Comparison of ENCODE assay signal across 27 cellular contexts in the genomic region with DNA sequence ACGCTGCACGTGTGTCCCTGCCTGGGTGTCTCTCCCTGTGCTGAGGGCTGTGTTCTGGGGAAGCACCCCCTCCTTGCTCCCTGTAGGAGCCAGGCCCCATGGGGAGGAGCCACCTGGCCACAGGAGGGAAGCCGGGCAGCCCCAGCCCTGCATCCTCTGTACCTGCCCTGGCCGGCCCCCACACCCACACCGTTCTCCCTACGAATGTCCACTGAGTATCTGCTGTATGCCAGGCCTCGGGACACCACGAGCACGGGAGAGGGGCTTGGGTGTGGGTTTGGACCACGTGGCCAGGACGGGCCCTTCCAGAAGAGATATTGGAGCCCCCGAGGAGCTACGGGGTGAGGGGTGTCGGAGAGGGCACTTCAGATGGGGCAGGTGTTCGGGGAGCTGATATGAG. TPM values are rescaled to one million over a fixed set of nuclear protein-coding genes. Genes with fewer than 3 reads are reported as not detected.
DNase-seq lines count a peak whose midpoint lies in the region; ATAC-seq, FAIRE-seq and TF ChIP-seq lines count a peak whose summit lies in the region.
"Had no signal": no experiment of that assay in that cellular context is flagged by ENCODE, and none has a peak within 500 bp of the region (broad histone marks: within the 10 kb centered on the region; RNA-seq: fewer than 3 reads in every experiment).

No MANE protein-coding gene starts in this region.

- DNase-seq in K562 (ENCODE audit: extremely low read depth in 1 of 4, low spot score in 3 of 4), result peak in 2 of 4 experiments; percentile 10 to 14
- DNase-seq in neuronal stem cell (ENCODE audit: low spot score), result no peak
- no peak for DNase-seq in CD4-positive, alpha-beta memory T cell
- DNase-seq in NCI-H526 (lab: John Stamatoyannopoulos, UW), result no peak
- no peak for DNase-seq in activated naive CD4-positive, alpha-beta T cell treated with Interleukin-2 at 50 U/mL for 16 hours
- DNase-seq: 8988T; ACHN; AML-193; BE2C; CD4-positive, CD25-positive, alpha-beta regulatory T cell; CD8-positive, alpha-beta memory T cell; DMS 273 treated with DMSO at 0.1 percent for 48 hours; DMS79; EL; GDM1; GM23248; H9; HFFc6 had no signal

- no peaks in the 10 kb centered on the region for H3K36me3 Mint-ChIP-seq in CD4-positive, alpha-beta memory T cell
- H3K36me3 Mint-ChIP-seq: CD4-positive, CD25-positive, alpha-beta regulatory T cell had no signal

- no peaks in the 10 kb centered on the region for H3K27me3 ChIP-seq in BLaER1
- H3K27me3 ChIP-seq in K562 (ENCODE audit: control insufficient read depth in 2 of 2, insufficient read depth in 2 of 2, low read length in 2 of 2), result no peaks in the 10 kb centered on the region
- no peaks in the 10 kb centered on the region for H3K27me3 ChIP-seq in neuronal stem cell (ENCODE audit: control insufficient read depth in 3 of 3, insufficient read depth in 3 of 3, low read depth in 1 of 3, low read length in 3 of 3)
- H3K27me3 ChIP-seq in CD4-positive, alpha-beta memory T cell (ENCODE audit: insufficient read depth, low read length), result no peaks in the 10 kb centered on the region

- no peak for TF ChIP-seq POLR2A in K562 (conservative IDR thresholded peaks at IDR 0.05)

- H4K91ac ChIP-seq in neuronal stem cell (ENCODE audit: low read depth, low read length, poor library complexity), result no peak overlapping the region

- H2AK5ac ChIP-seq in neuronal stem cell (ENCODE audit: low read depth, low read length), result peak overlapping the region; percentile 98

- H2AFZ ChIP-seq in K562 (ENCODE audit: low read depth, low read length), result no peak overlapping the region
- H2AFZ ChIP-seq in neuronal stem cell (ENCODE audit: low read length), result no peak overlapping the region
- H2AFZ ChIP-seq: GM23248 had no signal

- intact Hi-C loops in K562 (cut with micrococcal nuclease), result no loop called here
- intact Hi-C loops in CD4-positive, alpha-beta memory T cell (cut with micrococcal nuclease), result no loop called here

- peak overlapping the region; percentile 73 for H3K23ac ChIP-seq in neuronal stem cell (ENCODE audit: low read depth, low read length, poor library complexity)

- peaks cover 10% of the 10 kb centered on the region for H3K9me1 ChIP-seq in K562 (ENCODE audit: control insufficient read depth, insufficient read depth, low read length)

- no peak for TF ChIP-seq EP300 in K562 (IDR thresholded peaks at IDR 0.05; ENCODE audit: low read length)

- H3K18ac ChIP-seq in neuronal stem cell (ENCODE audit: low read length), result peak overlapping the region; percentile 93

- BruUV-seq in K562 (replicated peaks; lab: Mats Ljungman, UMichigan), result no TSS peak

- no peaks in the 10 kb centered on the region for H3K9me3 Mint-ChIP-seq in CD4-positive, alpha-beta memory T cell
- H3K9me3 Mint-ChIP-seq: CD4-positive, CD25-positive, alpha-beta regulatory T cell; CD8-positive, alpha-beta memory T cell; H9; HFFc6 had no signal

- 71% methylated on average over 6 of the region's 15 CpGs for WGBS in K562 (ENCODE audit: insufficient coverage, low coverage, missing lambda C conversion rate)
- WGBS in neuronal stem cell (ENCODE audit: extremely low coverage in 2 of 2, insufficient read length in 2 of 2, insufficient replicate concordance in 1 of 2), 2 donors, result no CpG with 5 or more reads among the region's 15 CpGs

- H3K4me1 Mint-ChIP-seq in CD4-positive, alpha-beta memory T cell, result peaks cover 0 to 6% (median 0%) of the 10 kb centered on the region in 4 donors

- peak overlapping the region; percentile 98 for H2BK15ac ChIP-seq in neuronal stem cell (ENCODE audit: low read length)

- H4K8ac ChIP-seq in neuronal stem cell (ENCODE audit: low read depth, low read length), result no peak overlapping the region

- no peaks in the 10 kb centered on the region for H3K27me3 Mint-ChIP-seq in CD4-positive, alpha-beta memory T cell
- H3K27me3 Mint-ChIP-seq: CD4-positive, CD25-positive, alpha-beta regulatory T cell; CD8-positive, alpha-beta memory T cell had no signal

- H3K4me1 ChIP-seq in BLaER1 (peaks cover 94% of the 10 kb centered on the region), HEK293 (ENCODE audit: control insufficient read depth, insufficient read depth, low read length) (no peaks in the 10 kb centered on the region), K562 (replicated peaks in 1 of 2; ENCODE audit: control insufficient read depth in 2 of 2, insufficient read depth in 2 of 2, low read length in 2 of 2) (peaks cover 0 to 90% of the 10 kb centered on the region in 2 experiments; a peak in 3 of 5 replicates), neuronal stem cell (ENCODE audit: control insufficient read depth in 2 of 2, insufficient read depth in 1 of 2, low read depth in 1 of 2, low read length in 2 of 2) (peaks cover 53 to 56% of the 10 kb centered on the region in 2 donors)
- H3K4me1 ChIP-seq in CD4-positive, alpha-beta memory T cell (ENCODE audit: insufficient read depth, low read length), result peaks cover 8% of the 10 kb centered on the region
- H3K4me1 ChIP-seq: A549, BE2C had no signal

- H3K27ac Mint-ChIP-seq in CD4-positive, alpha-beta memory T cell, result no peak overlapping the region
- H3K27ac Mint-ChIP-seq: CD4-positive, CD25-positive, alpha-beta regulatory T cell; CD8-positive, alpha-beta memory T cell; H9; HFFc6 had no signal

- peak overlapping the region; percentile 41 for H2BK120ac ChIP-seq in neuronal stem cell (ENCODE audit: low read depth, low read length)

- peaks cover 94% of the 10 kb centered on the region for H4K20me1 ChIP-seq in BLaER1
- peaks cover 7% of the 10 kb centered on the region; the same call in 1 of the 2 replicates for H4K20me1 ChIP-seq in K562 (replicated peaks; ENCODE audit: control insufficient read depth, insufficient read depth, low read length)

- H2BK12ac ChIP-seq in neuronal stem cell (ENCODE audit: low read length), result peak overlapping the region; percentile 97

- no peaks in the 10 kb centered on the region for H3K9me3 ChIP-seq in BLaER1
- no peaks in the 10 kb centered on the region for H3K9me3 ChIP-seq in HEK293 (ENCODE audit: control insufficient read depth, insufficient read depth, low read depth, low read length)
- no peaks in the 10 kb centered on the region for H3K9me3 ChIP-seq in K562 (replicated peaks; ENCODE audit: control insufficient read depth, insufficient read depth, low read depth, low read length)
- H3K9me3 ChIP-seq in neuronal stem cell (replicated peaks in 1 of 2; ENCODE audit: control insufficient read depth in 2 of 2, insufficient read depth in 1 of 2, low read depth in 1 of 2, low read length in 2 of 2), result no peaks in the 10 kb centered on the region
- no peaks in the 10 kb centered on the region for H3K9me3 ChIP-seq in CD4-positive, alpha-beta memory T cell (ENCODE audit: control insufficient read depth in 1 of 2, low read length in 2 of 2)
- H3K9me3 ChIP-seq: A549, BE2C had no signal

- in situ Hi-C loops in K562 (cut with MboI), result no loop called here

- peak overlapping the region; percentile 98 for H3K4me2 ChIP-seq in BLaER1
- no peak overlapping the region for H3K4me2 ChIP-seq in K562 (ENCODE audit: insufficient read depth, low read length)
- H3K4me2 ChIP-seq in neuronal stem cell (ENCODE audit: insufficient read depth, low read length, poor library complexity, severe bottlenecking), result peak overlapping the region; percentile 2
- H3K4me2 ChIP-seq: A549 had no signal

- H3K27ac ChIP-seq in BLaER1 (peak overlapping the region; percentile 63), HEK293 (ENCODE audit: extremely low read depth, low read depth, low read length) (no peak overlapping the region), K562 (ENCODE audit: extremely low read depth, low read depth, low read length) (no peak overlapping the region), neuronal stem cell (replicated peaks; ENCODE audit: low read length) (no peak overlapping the region)
- no peak overlapping the region for H3K27ac ChIP-seq in CD4-positive, alpha-beta memory T cell (ENCODE audit: low read depth, low read length)
- H3K27ac ChIP-seq: A549, C4-2B, GM23248 had no signal

- H3K9ac ChIP-seq in BLaER1 (peak overlapping the region; percentile 69), K562 (ENCODE audit: insufficient read depth in 1 of 2, low read depth in 2 of 2, low read length in 2 of 2) (peak overlapping the region in 1 of 2 experiments; percentile 52; a peak in 2 of 4 replicates), neuronal stem cell (ENCODE audit: low read depth, low read length, poor library complexity) (peak overlapping the region; percentile 77)
- H3K9ac ChIP-seq: GM23248 had no signal

- H3K79me2 ChIP-seq in K562 (ENCODE audit: control insufficient read depth, insufficient read depth, low read length), result peaks cover 9% of the 10 kb centered on the region

- TF ChIP-seq CTCF in HEK293 (tag by site-specific recombination; IDR thresholded peaks at IDR 0.05) (no peak), K562 (IDR thresholded peaks at IDR 0.05 in 2 of 3, conservative IDR thresholded peaks at IDR 0.05 in 1 of 3; ENCODE audit: insufficient read depth in 2 of 3, low read depth in 1 of 3, low read length in 3 of 3) (no peak)

- H3K36me3 ChIP-seq in BLaER1, result peaks cover 27% of the 10 kb centered on the region
- H3K36me3 ChIP-seq in HEK293 (ENCODE audit: control insufficient read depth in 2 of 2, insufficient read depth in 1 of 2, low read length in 2 of 2), result peaks cover 0 to 13% of the 10 kb centered on the region in 2 experiments; a peak in 1 of 3 replicates
- H3K36me3 ChIP-seq in K562 (ENCODE audit: control insufficient read depth, insufficient read depth, low read length), result peaks cover 13% of the 10 kb centered on the region; the same call in 2 of the 3 replicates
- H3K36me3 ChIP-seq in neuronal stem cell (replicated peaks in 1 of 2; ENCODE audit: control insufficient read depth in 2 of 2, insufficient read depth in 2 of 2, low read length in 2 of 2), result peaks cover 9 to 24% of the 10 kb centered on the region in 2 donors
- no peaks in the 10 kb centered on the region for H3K36me3 ChIP-seq in CD4-positive, alpha-beta memory T cell (ENCODE audit: insufficient read depth, low read length)
- H3K36me3 ChIP-seq: BE2C had no signal

- ATAC-seq in K562, result peak; percentile 13; the same call in 2 of the 3 replicates
- ATAC-seq: A549, GM12878, HCT116 had no signal

- no peak overlapping the region for H3K4ac ChIP-seq in neuronal stem cell (ENCODE audit: low read length)

- H3K79me1 ChIP-seq in neuronal stem cell (ENCODE audit: low read depth, low read length), result peaks cover 51% of the 10 kb centered on the region

- H2BK5ac ChIP-seq in neuronal stem cell (ENCODE audit: low read length), result peak overlapping the region; percentile 82

- POLR2A ChIA-PET in HEK293 (lab: Yijun Ruan, JAX) (no interaction called here), K562 (lab: Yijun Ruan, JAX) (interaction anchor here (0.6 to 2.7 kb wide), 5 partner anchors 10 to 841 kb away, joined by 3 to 7 read pairs (median 3); a partner anchor contains a TSS)
- POLR2A ChIA-PET in CD4-positive, alpha-beta memory T cell (lab: Charles Lee; ENCODE audit: partially characterized antibody), result no interaction called here

- CTCF ChIA-PET in HEK293 (lab: Yijun Ruan, JAX) (interaction anchor here (0.7 kb wide), 1 partner anchor 333 kb away, joined by 3 read pairs; no protein-coding TSS in a partner anchor), K562 (lab: Yijun Ruan, JAX; ENCODE audit: low intra/inter-chr PET ratio) (no interaction called here)
- CTCF ChIA-PET in CD4-positive, alpha-beta memory T cell (lab: Charles Lee; ENCODE audit: partially characterized antibody), result no interaction called here

- H3K4me3 Mint-ChIP-seq in CD4-positive, alpha-beta memory T cell, result no peak overlapping the region
- H3K4me3 Mint-ChIP-seq: CD4-positive, CD25-positive, alpha-beta regulatory T cell; CD8-positive, alpha-beta memory T cell; H9; HFFc6 had no signal

- TF ChIP-seq RAD21 in K562 (CRISPR knock-in tag; conservative IDR thresholded peaks at IDR 0.05 in 1 of 2, IDR thresholded peaks at IDR 0.05 in 1 of 2), result no peak

- peak overlapping the region; percentile 89 for H3K14ac ChIP-seq in neuronal stem cell (ENCODE audit: low read length)

- no peak for FAIRE-seq in K562 (lab: Jason Lieb, UNC)
- FAIRE-seq: A549, D721Med, GM12878, GM19239 had no signal

- H3K4me3 ChIP-seq in BLaER1 (peak overlapping the region; percentile 41), HEK293 (ENCODE audit: low read depth, low read length) (no peak overlapping the region), K562 (no peak overlapping the region), neuronal stem cell (ENCODE audit: low read length in 2 of 2) (no peak overlapping the region)
- no peak overlapping the region for H3K4me3 ChIP-seq in CD4-positive, alpha-beta memory T cell (ENCODE audit: low read length in 2 of 2)
- H3K4me3 ChIP-seq: A549, GM12878, GM23248 had no signal

RNA-seq across cellular contexts. Expression of a gene that starts 6.3 kb away (rescaled TPM):
- 24.3 and 107 TPM in 2 replicates for total RNA-seq in K562 (2011; cell fraction: chromatin; rRNA removed; ENCODE audit: low replicate concordance)
- total RNA-seq in K562 (2011; cell fraction: nucleolus; rRNA removed), result 71.6 and 76.2 TPM in 2 replicates
- total RNA-seq in K562 (2011; cell fraction: nucleoplasm; rRNA removed), result 78.9 and 124 TPM in 2 replicates
- total RNA-seq in K562 (2014; rRNA removed) (21.6 and 30.7 TPM in 2 replicates), K562 (2014; rRNA removed; fragmentation: Illumina TruSeq; extraction: Trizol) (5.3 and 7.1 TPM in 2 replicates), K562 (2015; rRNA removed; fragmentation: Illumina TruSeq; extraction: Trizol) (10.4 and 11.4 TPM in 2 replicates), K562 (2021) (45.6 and 49.9 TPM in 2 replicates)
- polyA plus RNA-seq in K562 (2011; rRNA removed) (14.6 and 18.3 TPM in 2 replicates), K562 (2014; fragmentation: Illumina TruSeq; extraction: Trizol) (17.1 and 25.2 TPM in 2 replicates), K562 (2014; fragmentation: Nextera tagmentation; extraction: Ambion mirVana) (under 1 TPM; 0.34 to 0.53 TPM), K562 (2014; rRNA removed) (15.1 and 15.6 TPM in 2 replicates)
- polyA plus RNA-seq in K562 (2011; cell fraction: cytosol; rRNA removed), result 39.0 and 72.2 TPM in 2 replicates
- 55.9 and 72.5 TPM in 2 replicates for polyA plus RNA-seq in K562 (2011; cell fraction: nucleus; rRNA removed)
- 28.5 and 35.1 TPM in 2 replicates for polyA plus RNA-seq in K562 (2012)
- 73.8 and 144 TPM in 2 replicates for polyA minus RNA-seq in K562 (2011; rRNA and poly(A)+ RNA removed)
- 42.8 and 52.2 TPM in 2 replicates for polyA minus RNA-seq in K562 (2011; cell fraction: cytosol; rRNA and poly(A)+ RNA removed)
- 20.8 and 21.0 TPM in 2 replicates for polyA minus RNA-seq in K562 (2011; cell fraction: nucleus; rRNA and poly(A)+ RNA removed)
- polyA plus RNA-seq in neuronal stem cell (2013, experiment 1 of 2), result 67.8 TPM
- polyA plus RNA-seq in neuronal stem cell (2013, experiment 2 of 2), result 66.3 TPM
- 10 to 100 TPM; 22.4 TPM for total RNA-seq in CD4-positive, alpha-beta memory T cell
- 1 to 10 TPM in 1 of 2 donors, under 1 TPM in 1; 0.64 to 2.3 TPM for polyA plus RNA-seq in CD4-positive, alpha-beta memory T cell

RNA-seq across cellular contexts. Expression of a gene that starts 24.5 kb away (rescaled TPM):
- total RNA-seq in K562 (2011; cell fraction: chromatin; rRNA removed; ENCODE audit: low replicate concordance), result 5.5 and 11.7 TPM in 2 replicates
- total RNA-seq in K562 (2011; cell fraction: nucleolus; rRNA removed), result 8.4 and 9.3 TPM in 2 replicates
- total RNA-seq in K562 (2011; cell fraction: nucleoplasm; rRNA removed), result 4.1 and 4.2 TPM in 2 replicates
- total RNA-seq in K562 (2014; rRNA removed) (1.6 TPM in 2 replicates), K562 (2014; rRNA removed; fragmentation: Illumina TruSeq; extraction: Trizol) (0.40 and 0.96 TPM in 2 replicates), K562 (2015; rRNA removed; fragmentation: Illumina TruSeq; extraction: Trizol) (1.8 and 2.2 TPM in 2 replicates), K562 (2021) (3.1 and 4.2 TPM in 2 replicates)
- polyA plus RNA-seq in K562 (2011; rRNA removed) (0.95 and 2.0 TPM in 2 replicates), K562 (2014; fragmentation: Illumina TruSeq; extraction: Trizol) (0.56 and 0.69 TPM in 2 replicates), K562 (2014; fragmentation: Nextera tagmentation; extraction: Ambion mirVana) (under 1 TPM; 0.11 to 0.24 TPM), K562 (2014; rRNA removed) (1.4 and 2.1 TPM in 2 replicates)
- 1.0 and 2.7 TPM in 2 replicates for polyA plus RNA-seq in K562 (2011; cell fraction: cytosol; rRNA removed)
- 9.1 and 12.1 TPM in 2 replicates for polyA plus RNA-seq in K562 (2011; cell fraction: nucleus; rRNA removed)
- 4.4 and 8.2 TPM in 2 replicates for polyA plus RNA-seq in K562 (2012)
- 0.51 and 0.74 TPM in 2 replicates for polyA minus RNA-seq in K562 (2011; rRNA and poly(A)+ RNA removed)
- polyA minus RNA-seq in K562 (2011; cell fraction: cytosol; rRNA and poly(A)+ RNA removed), result 1.7 TPM in 2 replicates
- polyA minus RNA-seq in K562 (2011; cell fraction: nucleus; rRNA and poly(A)+ RNA removed), result 3.9 and 6.3 TPM in 2 replicates
- polyA plus RNA-seq in neuronal stem cell (2013, experiment 1 of 2), result 0.13 TPM
- 0.15 TPM for polyA plus RNA-seq in neuronal stem cell (2013, experiment 2 of 2)
- total RNA-seq in CD4-positive, alpha-beta memory T cell, result 1 to 10 TPM in 1 of 2 experiments, under 1 TPM in 1; 0.55 to 1.6 TPM
- polyA plus RNA-seq in CD4-positive, alpha-beta memory T cell, result 1 to 10 TPM in 1 of 2 donors, under 1 TPM in 1; 0.59 to 1.0 TPM
- total RNA-seq: CD8-positive, alpha-beta memory T cell; H4 had no signal

RNA-seq across cellular contexts. Expression of a gene that starts 30.9 kb away (rescaled TPM):
- 7.8 and 35.6 TPM in 2 replicates for total RNA-seq in K562 (2011; cell fraction: chromatin; rRNA removed; ENCODE audit: low replicate concordance)
- 35.8 and 36.4 TPM in 2 replicates for total RNA-seq in K562 (2011; cell fraction: nucleolus; rRNA removed)
- 12.5 and 18.8 TPM in 2 replicates for total RNA-seq in K562 (2011; cell fraction: nucleoplasm; rRNA removed)
- total RNA-seq in K562 (2014; rRNA removed) (9.9 and 10.1 TPM in 2 replicates), K562 (2014; rRNA removed; fragmentation: Illumina TruSeq; extraction: Trizol) (0.26 and 0.69 TPM in 2 replicates), K562 (2015; rRNA removed; fragmentation: Illumina TruSeq; extraction: Trizol) (3.1 and 4.8 TPM in 2 replicates), K562 (2021) (13.6 and 16.1 TPM in 2 replicates)
- polyA plus RNA-seq in K562 (2011; rRNA removed) (1.2 and 2.2 TPM in 2 replicates), K562 (2014; fragmentation: Illumina TruSeq; extraction: Trizol) (0.30 and 1.2 TPM in 2 replicates), K562 (2014; fragmentation: Nextera tagmentation; extraction: Ambion mirVana) (under 1 TPM; 0.04 to 0.13 TPM), K562 (2014; rRNA removed) (11.2 and 14.1 TPM in 2 replicates)
- polyA plus RNA-seq in K562 (2011; cell fraction: cytosol; rRNA removed), result 0.90 and 2.8 TPM in 2 replicates
- polyA plus RNA-seq in K562 (2011; cell fraction: nucleus; rRNA removed), result 34.5 and 72.8 TPM in 2 replicates
- 9.8 and 26.2 TPM in 2 replicates for polyA plus RNA-seq in K562 (2012)
- polyA minus RNA-seq in K562 (2011; rRNA and poly(A)+ RNA removed), result 0.36 and 0.70 TPM in 2 replicates
- polyA minus RNA-seq in K562 (2011; cell fraction: cytosol; rRNA and poly(A)+ RNA removed), result 7.3 and 13.7 TPM in 2 replicates
- 10.0 and 12.1 TPM in 2 replicates for polyA minus RNA-seq in K562 (2011; cell fraction: nucleus; rRNA and poly(A)+ RNA removed)
- 6.9 TPM for polyA plus RNA-seq in neuronal stem cell (2013, experiment 1 of 2)
- polyA plus RNA-seq in neuronal stem cell (2013, experiment 2 of 2), result 5.7 TPM
- total RNA-seq in CD4-positive, alpha-beta memory T cell, result 10 to 100 TPM; 63.0 to 64.1 TPM
- polyA plus RNA-seq in CD4-positive, alpha-beta memory T cell, result 10 to 100 TPM in 1 of 2 donors, 1 to 10 TPM in 1; 5.0 to 14.4 TPM

RNA-seq across cellular contexts. Expression of a gene that starts 44.3 kb away (rescaled TPM):
- total RNA-seq in K562 (2011; cell fraction: chromatin; rRNA removed; ENCODE audit: low replicate concordance), result 27.1 and 96.1 TPM in 2 replicates
- total RNA-seq in K562 (2011; cell fraction: nucleolus; rRNA removed), result 70.2 and 86.6 TPM in 2 replicates
- total RNA-seq in K562 (2011; cell fraction: nucleoplasm; rRNA removed), result 28.7 and 35.0 TPM in 2 replicates
- total RNA-seq in K562 (2014; rRNA removed), result 17.0 and 19.1 TPM in 2 replicates
- 1.2 and 1.7 TPM in 2 replicates for total RNA-seq in K562 (2014; rRNA removed; fragmentation: Illumina TruSeq; extraction: Trizol)
- total RNA-seq in K562 (2015; rRNA removed; fragmentation: Illumina TruSeq; extraction: Trizol), result 6.1 and 6.3 TPM in 2 replicates
- 18.4 and 22.0 TPM in 2 replicates for total RNA-seq in K562 (2021)
- 5.6 and 6.8 TPM in 2 replicates for polyA plus RNA-seq in K562 (2011; rRNA removed)
- polyA plus RNA-seq in K562 (2011; cell fraction: cytosol; rRNA removed), result 5.6 and 16.4 TPM in 2 replicates
- 86.6 and 144 TPM in 2 replicates for polyA plus RNA-seq in K562 (2011; cell fraction: nucleus; rRNA removed)
- polyA plus RNA-seq in K562 (2012), result 13.1 and 23.6 TPM in 2 replicates
- 2.6 and 7.3 TPM in 2 replicates for polyA plus RNA-seq in K562 (2014; fragmentation: Illumina TruSeq; extraction: Trizol)
- under 1 TPM; 0.17 to 0.27 TPM for polyA plus RNA-seq in K562 (2014; fragmentation: Nextera tagmentation; extraction: Ambion mirVana)
- polyA plus RNA-seq in K562 (2014; rRNA removed), result 15.3 and 15.7 TPM in 2 replicates
- 1.9 and 2.5 TPM in 2 replicates for polyA minus RNA-seq in K562 (2011; rRNA and poly(A)+ RNA removed)
- polyA minus RNA-seq in K562 (2011; cell fraction: cytosol; rRNA and poly(A)+ RNA removed), result 5.5 and 7.7 TPM in 2 replicates
- 17.1 and 17.2 TPM in 2 replicates for polyA minus RNA-seq in K562 (2011; cell fraction: nucleus; rRNA and poly(A)+ RNA removed)
- 5.4 TPM for polyA plus RNA-seq in neuronal stem cell (2013, experiment 1 of 2)
- 5.2 TPM for polyA plus RNA-seq in neuronal stem cell (2013, experiment 2 of 2)
- total RNA-seq in CD4-positive, alpha-beta memory T cell, result 10 to 100 TPM; 25.9 to 29.6 TPM
- 10 to 100 TPM in 1 of 2 donors, 1 to 10 TPM in 1; 1.9 to 10.6 TPM for polyA plus RNA-seq in CD4-positive, alpha-beta memory T cell
